ENCODE assay signal across 1 cellular context in the genomic region with DNA sequence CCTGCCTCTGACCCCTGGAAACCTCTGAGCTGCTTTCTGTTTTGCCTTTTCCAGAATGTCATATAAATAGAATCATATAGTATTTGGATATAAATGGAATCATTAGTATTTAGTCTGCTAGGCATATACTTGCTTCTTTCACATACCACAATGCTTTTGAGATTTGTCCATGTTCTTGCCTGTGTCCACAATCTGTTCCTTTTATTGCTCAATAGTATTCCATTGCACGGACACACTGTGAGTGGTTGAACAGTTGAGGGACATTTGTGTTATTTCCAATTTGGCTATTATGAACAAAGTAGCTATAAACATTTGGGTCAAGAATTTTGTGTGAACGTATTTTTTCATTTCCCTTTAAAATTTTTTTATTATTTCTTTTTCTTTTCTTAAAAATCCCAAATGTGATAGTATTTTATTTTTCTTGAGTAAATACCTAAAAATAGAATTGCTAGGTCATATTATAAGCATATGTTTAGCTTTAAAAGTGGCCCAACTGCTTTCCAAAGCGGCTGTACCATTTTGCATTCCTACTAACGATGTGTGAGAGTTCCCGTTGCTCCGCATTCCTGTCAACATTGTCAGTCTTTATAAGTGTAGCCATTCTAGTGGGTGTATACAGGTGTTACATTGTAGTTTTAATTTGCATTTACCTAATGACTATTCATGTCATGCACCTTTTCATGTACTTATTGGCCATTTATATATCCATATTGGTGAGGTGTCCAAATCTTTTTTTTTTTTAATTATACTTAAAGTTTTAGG.
TF ChIP-seq lines count a peak whose summit lies in the region.

No MANE protein-coding gene starts in this region.

TF ChIP-seq in K562, 482 proteins besides CTCF, POLR2A, EP300 and RAD21:
- TF ChIP-seq ZKSCAN1 (IDR thresholded peaks at IDR 0.05; ENCODE audit: low read depth, low read length) (no peak), ZFP36 (IDR thresholded peaks at IDR 0.05; ENCODE audit: low read depth, low read length, partially characterized antibody) (no peak), TFAM (CRISPR knock-in tag; conservative IDR thresholded peaks at IDR 0.05) (no peak), ZNF57 (CRISPR knock-in tag; IDR thresholded peaks at IDR 0.05) (no peak), CEBPG (CRISPR knock-in tag; IDR thresholded peaks at IDR 0.05) (0 out of 2 replicates have a peak, but pooled peaks have one; percentile 19), CEBPG (tag; conservative IDR thresholded peaks at IDR 0.05 in 1 of 2, IDR thresholded peaks at IDR 0.05 in 1 of 2) (peak; percentile 25 to 32; a peak in 1 of 4 replicates), SAP30 (IDR thresholded peaks at IDR 0.05; ENCODE audit: borderline replicate concordance, insufficient read depth, low read depth, low read length, poor library complexity, severe bottlenecking) (no peak), TARDBP (IDR thresholded peaks at IDR 0.05) (no peak)
- TF ChIP-seq, protein P1, sequence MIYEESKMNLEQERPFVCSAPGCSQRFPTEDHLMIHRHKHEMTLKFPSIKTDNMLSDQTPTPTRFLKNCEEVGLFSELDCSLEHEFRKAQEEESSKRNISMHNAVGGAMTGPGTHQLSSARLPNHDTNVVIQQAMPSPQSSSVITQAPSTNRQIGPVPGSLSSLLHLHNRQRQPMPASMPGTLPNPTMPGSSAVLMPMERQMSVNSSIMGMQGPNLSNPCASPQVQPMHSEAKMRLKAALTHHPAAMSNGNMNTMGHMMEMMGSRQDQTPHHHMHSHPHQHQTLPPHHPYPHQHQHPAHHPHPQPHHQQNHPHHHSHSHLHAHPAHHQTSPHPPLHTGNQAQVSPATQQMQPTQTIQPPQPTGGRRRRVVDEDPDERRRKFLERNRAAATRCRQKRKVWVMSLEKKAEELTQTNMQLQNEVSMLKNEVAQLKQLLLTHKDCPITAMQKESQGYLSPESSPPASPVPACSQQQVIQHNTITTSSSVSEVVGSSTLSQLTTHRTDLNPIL (CRISPR knock-in tag; IDR thresholded peaks at IDR 0.05) = no peak
- TF ChIP-seq, protein P2, sequence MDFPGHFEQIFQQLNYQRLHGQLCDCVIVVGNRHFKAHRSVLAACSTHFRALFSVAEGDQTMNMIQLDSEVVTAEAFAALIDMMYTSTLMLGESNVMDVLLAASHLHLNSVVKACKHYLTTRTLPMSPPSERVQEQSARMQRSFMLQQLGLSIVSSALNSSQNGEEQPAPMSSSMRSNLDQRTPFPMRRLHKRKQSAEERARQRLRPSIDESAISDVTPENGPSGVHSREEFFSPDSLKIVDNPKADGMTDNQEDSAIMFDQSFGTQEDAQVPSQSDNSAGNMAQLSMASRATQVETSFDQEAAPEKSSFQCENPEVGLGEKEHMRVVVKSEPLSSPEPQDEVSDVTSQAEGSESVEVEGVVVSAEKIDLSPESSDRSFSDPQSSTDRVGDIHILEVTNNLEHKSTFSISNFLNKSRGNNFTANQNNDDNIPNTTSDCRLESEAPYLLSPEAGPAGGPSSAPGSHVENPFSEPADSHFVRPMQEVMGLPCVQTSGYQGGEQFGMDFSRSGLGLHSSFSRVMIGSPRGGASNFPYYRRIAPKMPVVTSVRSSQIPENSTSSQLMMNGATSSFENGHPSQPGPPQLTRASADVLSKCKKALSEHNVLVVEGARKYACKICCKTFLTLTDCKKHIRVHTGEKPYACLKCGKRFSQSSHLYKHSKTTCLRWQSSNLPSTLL (IDR thresholded peaks at IDR 0.05) = no peak
TF ChIP-seq in K562: peak in this region for 1.
